Comparison of ENCODE assay signal across 16 cellular contexts in genomic region chr10:60747817-60748469, GRCh38. TPM values are rescaled to one million over a fixed set of nuclear protein-coding genes. Genes with fewer than 3 reads are reported as not detected.
A peak's percentile ranks its signal among the peaks of the same experiment; 100 is the strongest.
DNase-seq lines count a peak whose midpoint lies in the region; ATAC-seq and TF ChIP-seq lines count a peak whose summit lies in the region.
"Had no signal": no experiment of that assay in that cellular context is flagged by ENCODE, and none has a peak within 500 bp of the region (broad histone marks: within the 10 kb centered on the region; RNA-seq: fewer than 3 reads in every experiment).

No MANE protein-coding gene starts in this region.

- DNase-seq in astrocyte of the hippocampus (ENCODE audit: low read depth, low spot score): peak; percentile 38
- DNase-seq in epithelial cell of esophagus (ENCODE audit: low read depth): peak; percentile 77
- peak; percentile 69 to 83 for DNase-seq in foreskin keratinocyte
- no peak for DNase-seq in neuronal stem cell (ENCODE audit: low spot score)
- DNase-seq in stimulated activated naive CD8-positive, alpha-beta T cell treated with anti-CD3 and anti-CD28 coated beads, Interleukin-15, amount 100 ng/mL, for 72 hours: no peak
- no peak for DNase-seq in effector CD8-positive, alpha-beta T cell (lab: John Stamatoyannopoulos, UW)
- DNase-seq: 8988T; AML-193; Caco-2; CD8-positive, alpha-beta memory T cell; GF-D8; GM23248; H7 had no signal

- H3K9me3 Mint-ChIP-seq in stimulated activated naive CD8-positive, alpha-beta T cell treated with anti-CD3 and anti-CD28 coated beads, Interleukin-15, amount 100 ng/mL, for 72 hours: no peaks in the 10 kb centered on the region
- H3K9me3 Mint-ChIP-seq: CD8-positive, alpha-beta memory T cell had no signal

- H2BK15ac ChIP-seq in neuronal stem cell (ENCODE audit: low read length): no peak overlapping the region

- no peaks in the 10 kb centered on the region for H3K9me3 ChIP-seq in neuronal stem cell (replicated peaks in 1 of 2; ENCODE audit: control insufficient read depth in 2 of 2, insufficient read depth in 1 of 2, low read depth in 1 of 2, low read length in 2 of 2)
- H3K9me3 ChIP-seq: BLaER1, Caco-2 had no signal

- H2BK120ac ChIP-seq in neuronal stem cell (ENCODE audit: low read depth, low read length): no peak overlapping the region

- H3K27me3 ChIP-seq in foreskin keratinocyte (no peaks in the 10 kb centered on the region), neuronal stem cell (ENCODE audit: control insufficient read depth in 3 of 3, insufficient read depth in 3 of 3, low read depth in 1 of 3, low read length in 3 of 3) (no peaks in the 10 kb centered on the region)
- H3K27me3 ChIP-seq: BLaER1 had no signal

- H3K4me1 Mint-ChIP-seq in stimulated activated naive CD8-positive, alpha-beta T cell treated with anti-CD3 and anti-CD28 coated beads, Interleukin-15, amount 100 ng/mL, for 72 hours: peaks cover 6% of the 10 kb centered on the region

- no peak overlapping the region for H3K23ac ChIP-seq in neuronal stem cell (ENCODE audit: low read depth, low read length, poor library complexity)

- peak overlapping the region; percentile 15 for H3K14ac ChIP-seq in neuronal stem cell (ENCODE audit: low read length)

- no peak overlapping the region for H3K18ac ChIP-seq in neuronal stem cell (ENCODE audit: low read length)

- no peak overlapping the region for H3K27ac Mint-ChIP-seq in stimulated activated naive CD8-positive, alpha-beta T cell treated with anti-CD3 and anti-CD28 coated beads, Interleukin-15, amount 100 ng/mL, for 72 hours

- H2AK5ac ChIP-seq in neuronal stem cell (ENCODE audit: low read depth, low read length): no peak overlapping the region

- H3K4me1 ChIP-seq in foreskin keratinocyte (peaks cover 14% of the 10 kb centered on the region), neuronal stem cell (ENCODE audit: control insufficient read depth in 2 of 2, insufficient read depth in 1 of 2, low read depth in 1 of 2, low read length in 2 of 2) (peaks cover 0 to 1% of the 10 kb centered on the region in 2 donors)
- H3K4me1 ChIP-seq: BLaER1, Caco-2 had no signal

- no peak overlapping the region for H3K4me3 Mint-ChIP-seq in stimulated activated naive CD8-positive, alpha-beta T cell treated with anti-CD3 and anti-CD28 coated beads, Interleukin-15, amount 100 ng/mL, for 72 hours
- H3K4me3 Mint-ChIP-seq: CD8-positive, alpha-beta memory T cell had no signal

- no peak overlapping the region for H3K4me2 ChIP-seq in neuronal stem cell (ENCODE audit: insufficient read depth, low read length, poor library complexity, severe bottlenecking)
- H3K4me2 ChIP-seq: BLaER1 had no signal

- H3K79me1 ChIP-seq in neuronal stem cell (ENCODE audit: low read depth, low read length): peaks cover 2% of the 10 kb centered on the region

- no peak overlapping the region for H2BK5ac ChIP-seq in neuronal stem cell (ENCODE audit: low read length)

- H4K8ac ChIP-seq in neuronal stem cell (ENCODE audit: low read depth, low read length): no peak overlapping the region

- TF ChIP-seq CTCF in epithelial cell of esophagus (IDR thresholded peaks at IDR 0.05; ENCODE audit: insufficient read depth, low read depth, low read length, missing control alignments) (no peak), foreskin keratinocyte (conservative IDR thresholded peaks at IDR 0.05) (no peak)

- no peak overlapping the region for H3K4ac ChIP-seq in neuronal stem cell (ENCODE audit: low read length)

- no peak overlapping the region for H2BK12ac ChIP-seq in neuronal stem cell (ENCODE audit: low read length)

- H3K9ac ChIP-seq in neuronal stem cell (ENCODE audit: low read depth, low read length, poor library complexity): no peak overlapping the region
- H3K9ac ChIP-seq: BLaER1, GM23248 had no signal

- no CpG with 5 or more reads among the region's 2 CpGs for WGBS in neuronal stem cell (ENCODE audit: extremely low coverage in 2 of 2, insufficient read length in 2 of 2, insufficient replicate concordance in 1 of 2), 2 donors

- no peaks in the 10 kb centered on the region for H3K36me3 ChIP-seq in neuronal stem cell (replicated peaks in 1 of 2; ENCODE audit: control insufficient read depth in 2 of 2, insufficient read depth in 2 of 2, low read length in 2 of 2)
- H3K36me3 ChIP-seq: BLaER1 had no signal

- no peak overlapping the region for H3K27ac ChIP-seq in foreskin keratinocyte
- H3K27ac ChIP-seq in neuronal stem cell (replicated peaks; ENCODE audit: low read length): no peak overlapping the region
- H3K27ac ChIP-seq: BLaER1, GM23248 had no signal

- no peak overlapping the region for H4K91ac ChIP-seq in neuronal stem cell (ENCODE audit: low read depth, low read length, poor library complexity)

- H3K27me3 Mint-ChIP-seq in stimulated activated naive CD8-positive, alpha-beta T cell treated with anti-CD3 and anti-CD28 coated beads, Interleukin-15, amount 100 ng/mL, for 72 hours: peaks cover 19% of the 10 kb centered on the region

- ATAC-seq in foreskin keratinocyte: peak; percentile 85
- no peak for ATAC-seq in stimulated activated naive CD8-positive, alpha-beta T cell treated with anti-CD3 and anti-CD28 coated beads, Interleukin-15, amount 100 ng/mL, for 72 hours
- ATAC-seq in GM21737 (IDR thresholded peaks at IDR 0.05; ENCODE audit: unreplicated experiment): no peak
- ATAC-seq in GM21526 (IDR thresholded peaks at IDR 0.05; ENCODE audit: low FRiP score, unreplicated experiment): no peak

- no peak overlapping the region for H2AFZ ChIP-seq in neuronal stem cell (ENCODE audit: low read length)
- H2AFZ ChIP-seq: GM23248 had no signal

- H3K4me3 ChIP-seq in epithelial cell of esophagus (ENCODE audit: low read length) (peak overlapping the region; percentile 14), neuronal stem cell (ENCODE audit: low read length in 2 of 2) (no peak overlapping the region)
- H3K4me3 ChIP-seq: BLaER1, GM23248 had no signal

RNA-seq across cellular contexts. Expression of gene CDK1, which starts 30.3 kb away (rescaled TPM):
- 88.8 and 105 TPM in 2 replicates for total RNA-seq in foreskin keratinocyte
- polyA plus RNA-seq in foreskin keratinocyte: 52.4 and 84.9 TPM in 2 replicates
- polyA plus RNA-seq in neuronal stem cell (2013, experiment 1 of 2): 134 TPM
- 136 TPM for polyA plus RNA-seq in neuronal stem cell (2013, experiment 2 of 2)

Comparison
In these comparisons a context has a peak if more than half of its experiments do, and no peak if none do; other contexts are left out.
1. DNase-seq: peak in astrocyte of the hippocampus (single experiment), epithelial cell of esophagus (single experiment) and foreskin keratinocyte (2 of 2); none in neuronal stem cell (single experiment), stimulated activated naive CD8-positive, alpha-beta T cell treated with anti-CD3 and anti-CD28 coated beads, Interleukin-15, amount 100 ng/mL, for 72 hours (0 of 2) and effector CD8-positive, alpha-beta T cell (single experiment).